ENCODE assay signal across 3 cellular contexts in genomic region chr14:74610199-74610865, GRCh38.
TF ChIP-seq lines count a peak whose summit lies in the region.

No MANE protein-coding gene starts in this region.

TF ChIP-seq in SK-N-SH, 30 proteins besides CTCF, POLR2A, EP300 and RAD21 (continued from another document):
- TF ChIP-seq, protein P1, sequence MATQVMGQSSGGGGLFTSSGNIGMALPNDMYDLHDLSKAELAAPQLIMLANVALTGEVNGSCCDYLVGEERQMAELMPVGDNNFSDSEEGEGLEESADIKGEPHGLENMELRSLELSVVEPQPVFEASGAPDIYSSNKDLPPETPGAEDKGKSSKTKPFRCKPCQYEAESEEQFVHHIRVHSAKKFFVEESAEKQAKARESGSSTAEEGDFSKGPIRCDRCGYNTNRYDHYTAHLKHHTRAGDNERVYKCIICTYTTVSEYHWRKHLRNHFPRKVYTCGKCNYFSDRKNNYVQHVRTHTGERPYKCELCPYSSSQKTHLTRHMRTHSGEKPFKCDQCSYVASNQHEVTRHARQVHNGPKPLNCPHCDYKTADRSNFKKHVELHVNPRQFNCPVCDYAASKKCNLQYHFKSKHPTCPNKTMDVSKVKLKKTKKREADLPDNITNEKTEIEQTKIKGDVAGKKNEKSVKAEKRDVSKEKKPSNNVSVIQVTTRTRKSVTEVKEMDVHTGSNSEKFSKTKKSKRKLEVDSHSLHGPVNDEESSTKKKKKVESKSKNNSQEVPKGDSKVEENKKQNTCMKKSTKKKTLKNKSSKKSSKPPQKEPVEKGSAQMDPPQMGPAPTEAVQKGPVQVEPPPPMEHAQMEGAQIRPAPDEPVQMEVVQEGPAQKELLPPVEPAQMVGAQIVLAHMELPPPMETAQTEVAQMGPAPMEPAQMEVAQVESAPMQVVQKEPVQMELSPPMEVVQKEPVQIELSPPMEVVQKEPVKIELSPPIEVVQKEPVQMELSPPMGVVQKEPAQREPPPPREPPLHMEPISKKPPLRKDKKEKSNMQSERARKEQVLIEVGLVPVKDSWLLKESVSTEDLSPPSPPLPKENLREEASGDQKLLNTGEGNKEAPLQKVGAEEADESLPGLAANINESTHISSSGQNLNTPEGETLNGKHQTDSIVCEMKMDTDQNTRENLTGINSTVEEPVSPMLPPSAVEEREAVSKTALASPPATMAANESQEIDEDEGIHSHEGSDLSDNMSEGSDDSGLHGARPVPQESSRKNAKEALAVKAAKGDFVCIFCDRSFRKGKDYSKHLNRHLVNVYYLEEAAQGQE (IDR thresholded peaks at IDR 0.05; ENCODE audit: low read depth, low read length): no peak
- no peak for TF ChIP-seq POLR2AphosphoS5 (IDR thresholded peaks at IDR 0.05; ENCODE audit: low read depth, low read length)
- no peak for TF ChIP-seq EZH2phosphoT487 (IDR thresholded peaks at IDR 0.05; ENCODE audit: borderline replicate concordance, low read depth)
- no peak for TF ChIP-seq FOSL2 (IDR thresholded peaks at IDR 0.05; ENCODE audit: borderline replicate concordance, low read depth)
- TF ChIP-seq YY1 (IDR thresholded peaks at IDR 0.05; ENCODE audit: low read depth): no peak
- TF ChIP-seq RFX5 (IDR thresholded peaks at IDR 0.05; ENCODE audit: low read length): no peak
- no peak for TF ChIP-seq USF1 (IDR thresholded peaks at IDR 0.05; ENCODE audit: borderline replicate concordance, low read depth)
- TF ChIP-seq, protein P2, sequence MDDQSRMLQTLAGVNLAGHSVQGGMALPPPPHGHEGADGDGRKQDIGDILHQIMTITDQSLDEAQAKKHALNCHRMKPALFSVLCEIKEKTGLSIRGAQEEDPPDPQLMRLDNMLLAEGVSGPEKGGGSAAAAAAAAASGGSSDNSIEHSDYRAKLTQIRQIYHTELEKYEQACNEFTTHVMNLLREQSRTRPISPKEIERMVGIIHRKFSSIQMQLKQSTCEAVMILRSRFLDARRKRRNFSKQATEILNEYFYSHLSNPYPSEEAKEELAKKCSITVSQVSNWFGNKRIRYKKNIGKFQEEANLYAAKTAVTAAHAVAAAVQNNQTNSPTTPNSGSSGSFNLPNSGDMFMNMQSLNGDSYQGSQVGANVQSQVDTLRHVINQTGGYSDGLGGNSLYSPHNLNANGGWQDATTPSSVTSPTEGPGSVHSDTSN (IDR thresholded peaks at IDR 0.05): no peak
- no peak for TF ChIP-seq FOXM1 (IDR thresholded peaks at IDR 0.05; ENCODE audit: low read depth)

TF ChIP-seq in SK-N-SH treated with all-trans-retinoic acid at 6 μM for 48 hours, 23 proteins besides CTCF, POLR2A, EP300 and RAD21 (continued from another document):
- TF ChIP-seq CSRNP3 (CRISPR knock-in tag; IDR thresholded peaks at IDR 0.05) (no peak), ZFP30 (CRISPR knock-in tag; IDR thresholded peaks at IDR 0.05) (no peak), GLIS3 (CRISPR knock-in tag; IDR thresholded peaks at IDR 0.05) (no peak), ISL1 (CRISPR knock-in tag; IDR thresholded peaks at IDR 0.05) (no peak)
TF ChIP-seq in SK-N-SH treated with all-trans-retinoic acid at 6 μM for 48 hours: peak in this region for 0.

TF ChIP-seq in WTC11, 78 proteins besides CTCF, POLR2A, EP300 and RAD21 (continued from another document):
- TF ChIP-seq SOX15 (CRISPR knock-in tag; IDR thresholded peaks at IDR 0.05) (no peak), NFYB (CRISPR knock-in tag; conservative IDR thresholded peaks at IDR 0.05; ENCODE audit: low read depth) (no peak), ZNF317 (CRISPR knock-in tag; IDR thresholded peaks at IDR 0.05; ENCODE audit: borderline replicate concordance, low read depth) (no peak), ZNF121 (CRISPR knock-in tag; IDR thresholded peaks at IDR 0.05) (no peak), ELF4 (CRISPR knock-in tag; IDR thresholded peaks at IDR 0.05; ENCODE audit: low read depth) (no peak), HMGXB4 (CRISPR knock-in tag; IDR thresholded peaks at IDR 0.05) (no peak), AFF4 (CRISPR knock-in tag; IDR thresholded peaks at IDR 0.05; ENCODE audit: borderline replicate concordance) (no peak), NFATC4 (CRISPR knock-in tag; IDR thresholded peaks at IDR 0.05) (no peak), ZNF396 (CRISPR knock-in tag; IDR thresholded peaks at IDR 0.05; ENCODE audit: borderline replicate concordance) (no peak), TEAD4 (CRISPR knock-in tag; IDR thresholded peaks at IDR 0.05) (no peak), MLX (CRISPR knock-in tag; IDR thresholded peaks at IDR 0.05) (no peak), CREM (CRISPR knock-in tag; IDR thresholded peaks at IDR 0.05) (no peak)
